Comparison of ENCODE assay signal across 22 cellular contexts in genomic region chr4:138887341-138887740, GRCh38.
A peak's percentile ranks its signal among the peaks of the same experiment; 100 is the strongest.
DNase-seq lines count a peak whose midpoint lies in the region; ATAC-seq and TF ChIP-seq lines count a peak whose summit lies in the region.
"Had no signal": no experiment of that assay in that cellular context is flagged by ENCODE, and none has a peak within 500 bp of the region (broad histone marks: within the 10 kb centered on the region; RNA-seq: fewer than 3 reads in every experiment).

No MANE protein-coding gene starts in this region.

- no peaks in the 10 kb centered on the region for H3K4me1 Mint-ChIP-seq in Caco-2 (ENCODE audit: low read depth, unreplicated experiment)
- H3K4me1 Mint-ChIP-seq in endodermal cell: peaks cover 19% of the 10 kb centered on the region
- no peaks in the 10 kb centered on the region for H3K4me1 Mint-ChIP-seq in natural killer cell
- H3K4me1 Mint-ChIP-seq: B cell had no signal

- H4K91ac ChIP-seq in trophoblast cell (ENCODE audit: low read depth, low read length): peak overlapping the region; percentile 11

- H4K8ac ChIP-seq in trophoblast cell (ENCODE audit: low read depth, low read length): no peak overlapping the region

- 96 to 98% methylated on average over 4 of the region's 4 CpGs for WGBS in endodermal cell (ENCODE audit: insufficient coverage in 1 of 2, insufficient read length in 1 of 2), 2 experiments
- no CpG with 5 or more reads among the region's 4 CpGs for WGBS in trophoblast cell (ENCODE audit: extremely low coverage, insufficient coverage, insufficient read length)

- H2AFZ ChIP-seq in trophoblast cell (ENCODE audit: insufficient read depth, low read length, poor library complexity): no peak overlapping the region

- no peaks in the 10 kb centered on the region for H3K36me3 ChIP-seq in Caco-2 (ENCODE audit: control insufficient read depth, insufficient read depth, low read length)
- no peaks in the 10 kb centered on the region for H3K36me3 ChIP-seq in HUES48 (ENCODE audit: control insufficient read depth, insufficient read depth, low read length)
- no peaks in the 10 kb centered on the region for H3K36me3 ChIP-seq in endodermal cell (ENCODE audit: control insufficient read depth, insufficient read depth, low read length)
- no peaks in the 10 kb centered on the region for H3K36me3 ChIP-seq in trophoblast cell (ENCODE audit: control insufficient read depth in 1 of 2, insufficient read depth in 2 of 2, low read length in 2 of 2)
- H3K36me3 ChIP-seq: BLaER1 treated with 17β-estradiol and CSF1 and Interleukin-3, amounts not matched to agents 10 nM and 100 nM had no signal

- H3K27ac ChIP-seq in HUES48 (ENCODE audit: low read depth, low read length): no peak overlapping the region
- no peak overlapping the region for H3K27ac ChIP-seq in endodermal cell (ENCODE audit: low read depth, low read length)
- no peak overlapping the region for H3K27ac ChIP-seq in trophoblast cell (ENCODE audit: low read depth, low read length)
- H3K27ac ChIP-seq: 22Rv1; A549; BLaER1 treated with 17β-estradiol and CSF1 and Interleukin-3, amounts not matched to agents 10 nM and 100 nM; C4-2B had no signal

- TF ChIP-seq CTCF in Caco-2 (IDR thresholded peaks at IDR 0.05; ENCODE audit: insufficient read depth in 1 of 2, low read depth in 1 of 2, low read length in 1 of 2, severe bottlenecking in 1 of 2, unreplicated experiment in 1 of 2): no peak
- TF ChIP-seq CTCF in endodermal cell (conservative IDR thresholded peaks at IDR 0.05): no peak
- no peak for TF ChIP-seq CTCF in natural killer cell (IDR thresholded peaks at IDR 0.05)

- H3K9ac ChIP-seq in HUES48 (ENCODE audit: low read depth, low read length) (no peak overlapping the region), endodermal cell (ENCODE audit: extremely low read depth, low read length, poor library complexity, severe bottlenecking) (no peak overlapping the region), trophoblast cell (ENCODE audit: low read length) (no peak overlapping the region)
- H3K9ac ChIP-seq: BLaER1 treated with 17β-estradiol and CSF1 and Interleukin-3, amounts not matched to agents 10 nM and 100 nM had no signal

- H3K4me2 ChIP-seq in trophoblast cell (ENCODE audit: low read length): no peak overlapping the region
- H3K4me2 ChIP-seq: A549; BLaER1 treated with 17β-estradiol and CSF1 and Interleukin-3, amounts not matched to agents 10 nM and 100 nM had no signal

- CTCF ChIA-PET in Caco-2 (lab: Charles Lee): interaction anchor here (1.6 kb wide), 1 partner anchor 51 kb away, joined by 4 read pairs; no protein-coding TSS in a partner anchor

- DNase-seq in Caco-2 (peak in 1 of 2 experiments; percentile 46), endodermal cell (no peak), trophoblast cell (peak; percentile 66 to 94), NCI-H1694 (lab: John Stamatoyannopoulos, UW) (no peak), natural killer cell (no peak)
- DNase-seq: AML-193; CD4-positive, alpha-beta T cell; CD8-positive, alpha-beta T cell; DMS 273 treated with DMSO at 0.1 percent for 48 hours; DMS153; DMS53; DMS79; EL; GDM1 had no signal

- H3K9me3 ChIP-seq in Caco-2 (no peaks in the 10 kb centered on the region), HUES48 (ENCODE audit: control insufficient read depth, insufficient read depth, low read length) (peaks cover 12% of the 10 kb centered on the region), endodermal cell (ENCODE audit: control insufficient read depth, low read length) (peaks cover 10% of the 10 kb centered on the region), trophoblast cell (ENCODE audit: insufficient read depth, low read depth, low read length) (peaks cover 2% of the 10 kb centered on the region)
- H3K9me3 ChIP-seq: A549 had no signal

- no peaks in the 10 kb centered on the region for H3K79me2 ChIP-seq in trophoblast cell (ENCODE audit: control insufficient read depth, insufficient read depth, low read length, poor library complexity)

- H4K12ac ChIP-seq in trophoblast cell (ENCODE audit: low read depth, low read length): no peak overlapping the region

- H3K4ac ChIP-seq in trophoblast cell (ENCODE audit: low read depth, low read length): no peak overlapping the region

- H3K14ac ChIP-seq in trophoblast cell (ENCODE audit: low read length): no peak overlapping the region

- H3K18ac ChIP-seq in trophoblast cell (ENCODE audit: low read length): no peak overlapping the region

- intact Hi-C loops in Caco-2 (cut with micrococcal nuclease; ENCODE audit: unreplicated experiment): no loop called here
- intact Hi-C loops in natural killer cell (cut with micrococcal nuclease): no loop called here

- no peak overlapping the region for H2BK120ac ChIP-seq in trophoblast cell (ENCODE audit: insufficient read depth, low read length, poor library complexity)

- no peak overlapping the region for H3K4me3 Mint-ChIP-seq in Caco-2 (ENCODE audit: unreplicated experiment)
- no peak overlapping the region for H3K4me3 Mint-ChIP-seq in endodermal cell
- no peak overlapping the region for H3K4me3 Mint-ChIP-seq in natural killer cell
- H3K4me3 Mint-ChIP-seq: B cell; CD4-positive, alpha-beta T cell; CD8-positive, alpha-beta T cell had no signal

- H3K4me1 ChIP-seq in Caco-2: peaks cover 6% of the 10 kb centered on the region; the same call in 1 of the 2 replicates
- peaks cover 19% of the 10 kb centered on the region for H3K4me1 ChIP-seq in HUES48 (ENCODE audit: control insufficient read depth, insufficient read depth, low read length)
- no peaks in the 10 kb centered on the region for H3K4me1 ChIP-seq in endodermal cell (ENCODE audit: control insufficient read depth, insufficient read depth, low read length)
- no peaks in the 10 kb centered on the region for H3K4me1 ChIP-seq in trophoblast cell (ENCODE audit: control insufficient read depth in 1 of 2, insufficient read depth in 2 of 2, low read length in 2 of 2)
- H3K4me1 ChIP-seq: A549 had no signal

- no TSS peak for BruUV-seq in Caco-2 (replicated peaks; lab: Mats Ljungman, UMichigan)

- H3K23ac ChIP-seq in trophoblast cell (ENCODE audit: low read length): no peak overlapping the region

- H3K27ac Mint-ChIP-seq in Caco-2 (ENCODE audit: unreplicated experiment) (peak overlapping the region; percentile 42), endodermal cell (no peak overlapping the region), natural killer cell (no peak overlapping the region)
- H3K27ac Mint-ChIP-seq: B cell; CD4-positive, alpha-beta T cell; CD8-positive, alpha-beta T cell had no signal

- ATAC-seq in natural killer cell: no peak
- ATAC-seq in GM18858 (IDR thresholded peaks at IDR 0.05; ENCODE audit: unreplicated experiment): no peak
- ATAC-seq: A549; CD8-positive, alpha-beta T cell; GM12878 had no signal

- H3K27me3 Mint-ChIP-seq in Caco-2 (ENCODE audit: insufficient read depth, unreplicated experiment) (no peaks in the 10 kb centered on the region), endodermal cell (ENCODE audit: insufficient read depth) (peaks cover 9% of the 10 kb centered on the region), natural killer cell (ENCODE audit: low read depth in 2 of 2) (peaks cover 0 to 3% of the 10 kb centered on the region in 2 donors)

- no peaks in the 10 kb centered on the region for H3K79me1 ChIP-seq in trophoblast cell (ENCODE audit: low read length)

- H2AK5ac ChIP-seq in trophoblast cell (ENCODE audit: low read length): no peak overlapping the region

- peaks cover 9% of the 10 kb centered on the region for H3K9me3 Mint-ChIP-seq in Caco-2 (ENCODE audit: unreplicated experiment)
- H3K9me3 Mint-ChIP-seq in endodermal cell: peaks cover 33% of the 10 kb centered on the region
- peaks cover 2 to 3% of the 10 kb centered on the region in 2 donors for H3K9me3 Mint-ChIP-seq in natural killer cell
- H3K9me3 Mint-ChIP-seq: CD4-positive, alpha-beta T cell; CD8-positive, alpha-beta T cell had no signal

- H3K36me3 Mint-ChIP-seq in Caco-2 (ENCODE audit: insufficient read depth, unreplicated experiment) (no peaks in the 10 kb centered on the region), endodermal cell (ENCODE audit: low read depth) (peaks cover 4% of the 10 kb centered on the region), natural killer cell (no peaks in the 10 kb centered on the region)
- H3K36me3 Mint-ChIP-seq: CD8-positive, alpha-beta T cell had no signal

- H3K27me3 ChIP-seq in Caco-2 (replicated peaks; ENCODE audit: control insufficient read depth, insufficient read depth, low read length) (no peaks in the 10 kb centered on the region), HUES48 (ENCODE audit: control insufficient read depth, insufficient read depth, low read length) (no peaks in the 10 kb centered on the region), endodermal cell (ENCODE audit: control insufficient read depth, insufficient read depth, low read length, poor library complexity, severe bottlenecking) (peaks cover 10% of the 10 kb centered on the region), trophoblast cell (ENCODE audit: insufficient read depth, low read length) (no peaks in the 10 kb centered on the region)
- H3K27me3 ChIP-seq: BLaER1 treated with 17β-estradiol and CSF1 and Interleukin-3, amounts not matched to agents 10 nM and 100 nM had no signal

- POLR2A ChIA-PET in Caco-2 (lab: Charles Lee): no interaction called here

- no peak overlapping the region for H2BK5ac ChIP-seq in trophoblast cell (ENCODE audit: low read depth, low read length, poor library complexity)

- no peak overlapping the region for H2BK12ac ChIP-seq in trophoblast cell (ENCODE audit: low read length)

- H3K4me3 ChIP-seq in Caco-2 (ENCODE audit: low read depth, low read length): no peak overlapping the region
- H3K4me3 ChIP-seq in HUES48 (ENCODE audit: low read depth, low read length): peak overlapping the region; percentile 26; the same call in 1 of the 2 replicates
- H3K4me3 ChIP-seq in endodermal cell (ENCODE audit: low read length): peak overlapping the region; percentile 56
- no peak overlapping the region for H3K4me3 ChIP-seq in trophoblast cell (ENCODE audit: low read depth, low read length)
- H3K4me3 ChIP-seq: A549; BLaER1 treated with 17β-estradiol and CSF1 and Interleukin-3, amounts not matched to agents 10 nM and 100 nM; GM12878 had no signal

Comparison
In these comparisons a context has a peak if more than half of its experiments do, and no peak if none do; other contexts are left out.
1. DNase-seq: peak in trophoblast cell (2 of 2); none in endodermal cell (single experiment), NCI-H1694 (single experiment) and natural killer cell (single experiment).
2. H3K4me3 ChIP-seq: peak in HUES48 (single experiment) and endodermal cell (single experiment); none in Caco-2 (single experiment) and trophoblast cell (single experiment).